ENCODE assay signal across 9 cellular contexts in the genomic region with DNA sequence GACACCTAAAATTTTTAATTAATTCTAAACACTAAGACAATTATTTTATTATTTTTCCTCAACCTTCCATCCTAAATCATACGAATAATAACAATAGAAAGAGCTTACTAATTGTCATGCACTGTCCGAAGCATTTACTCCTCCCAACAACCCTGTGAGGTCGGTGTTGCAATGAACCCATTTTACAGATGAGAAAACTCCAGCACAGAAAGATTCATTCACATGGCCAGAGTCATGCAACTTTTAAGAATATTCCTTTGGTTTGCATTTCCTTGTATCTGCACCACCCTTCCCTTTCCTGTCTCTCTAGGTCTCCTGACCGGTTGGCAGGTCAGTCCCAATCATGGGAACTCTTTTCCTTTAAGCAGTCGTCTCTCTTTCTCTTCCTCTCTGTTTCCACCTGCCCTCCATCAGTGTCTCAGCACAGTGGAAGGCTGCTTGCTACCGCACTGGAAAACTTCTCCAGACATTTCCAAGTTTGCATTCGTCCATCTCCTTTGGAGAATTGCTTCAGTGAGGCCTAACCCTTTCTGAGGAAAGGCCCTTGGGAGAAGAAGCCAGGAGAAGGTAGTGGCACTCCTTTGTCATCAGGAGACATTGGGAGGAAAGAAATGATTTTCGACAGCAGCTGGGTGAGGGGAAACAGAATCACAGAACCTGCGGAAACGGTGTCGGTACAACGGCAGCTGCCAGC. TPM values are rescaled to one million over a fixed set of nuclear protein-coding genes. Genes with fewer than 3 reads are reported as not detected.
DNase-seq lines count a peak whose midpoint lies in the region; ATAC-seq and TF ChIP-seq lines count a peak whose summit lies in the region.
"Had no signal": no experiment of that assay in that cellular context is flagged by ENCODE, and none has a peak within 500 bp of the region (broad histone marks: within the 10 kb centered on the region; RNA-seq: fewer than 3 reads in every experiment).

No MANE protein-coding gene starts in this region.

- 73% methylated on average over 12 of the region's 12 CpGs for WGBS in esophagus muscularis mucosa

- H4K20me1 ChIP-seq in DOHH2 (ENCODE audit: control insufficient read depth, insufficient read depth, low read depth, low read length), result no peaks in the 10 kb centered on the region

- TF ChIP-seq CTCF in DOHH2 (IDR thresholded peaks at IDR 0.05; ENCODE audit: low read depth, low read length, poor library complexity, severe bottlenecking) (no peak), Peyer's patch (IDR thresholded peaks at IDR 0.05) (no peak), esophagus muscularis mucosa (IDR thresholded peaks at IDR 0.05) (no peak), gastrocnemius medialis (IDR thresholded peaks at IDR 0.05 in 4 of 5, conservative IDR thresholded peaks at IDR 0.05 in 1 of 5) (no peak)

- TF ChIP-seq EP300 in esophagus muscularis mucosa (IDR thresholded peaks at IDR 0.05), result no peak

- DNase-seq in Peyer's patch (no peak), esophagus muscularis mucosa (ENCODE audit: extremely low spot score) (no peak), gastrocnemius medialis (no peak), Ammon's horn (ENCODE audit: low spot score) (no peak)
- DNase-seq: foreskin melanocyte had no signal

- peaks cover 64% of the 10 kb centered on the region for H3K4me1 ChIP-seq in DOHH2 (ENCODE audit: control insufficient read depth, low read length)
- no peaks in the 10 kb centered on the region for H3K4me1 ChIP-seq in Peyer's patch
- H3K4me1 ChIP-seq in esophagus muscularis mucosa, result peaks cover 0 to 41% (median 18%) of the 10 kb centered on the region in 4 donors
- no peaks in the 10 kb centered on the region for H3K4me1 ChIP-seq in gastrocnemius medialis

- H3K79me2 ChIP-seq in DOHH2 (ENCODE audit: control insufficient read depth, low read length), result peaks cover 43% of the 10 kb centered on the region

- in situ Hi-C loops in gastrocnemius medialis (cut with MboI; ENCODE audit: low sequenced_read_pairs in 4 of 4), result loop anchor here in 3 of 4 donors (25.0 kb wide), 1 partner anchor 514 kb away; no protein-coding TSS in a partner anchor

- H3K27me3 ChIP-seq in DOHH2 (ENCODE audit: control insufficient read depth, low read length), result no peaks in the 10 kb centered on the region
- H3K27me3 ChIP-seq in Peyer's patch, result no peaks in the 10 kb centered on the region
- H3K27me3 ChIP-seq in esophagus muscularis mucosa, result no peaks in the 10 kb centered on the region
- peaks cover 0 to 16% (median 10%) of the 10 kb centered on the region in 3 donors for H3K27me3 ChIP-seq in gastrocnemius medialis

- no peak for TF ChIP-seq POLR2A in Peyer's patch (IDR thresholded peaks at IDR 0.05)
- no peak for TF ChIP-seq POLR2A in esophagus muscularis mucosa (IDR thresholded peaks at IDR 0.05; ENCODE audit: low read depth)
- TF ChIP-seq POLR2A in gastrocnemius medialis (IDR thresholded peaks at IDR 0.05), result no peak

- H3F3A ChIP-seq in DOHH2 (ENCODE audit: control insufficient read depth, insufficient read depth), result peaks cover 53% of the 10 kb centered on the region

- H3K9me3 ChIP-seq in DOHH2 (ENCODE audit: control insufficient read depth, insufficient read depth, low read length) (no peaks in the 10 kb centered on the region), Peyer's patch (peaks cover 0 to 8% (median 0%) of the 10 kb centered on the region in 4 donors), esophagus muscularis mucosa (no peaks in the 10 kb centered on the region), gastrocnemius medialis (no peaks in the 10 kb centered on the region)

- peak overlapping the region; percentile 92 for H3K4me2 ChIP-seq in DOHH2 (ENCODE audit: low read length)

- peaks cover 27% of the 10 kb centered on the region for H3K36me3 ChIP-seq in DOHH2 (ENCODE audit: control insufficient read depth, low read length)
- peaks cover 0 to 10% (median 0%) of the 10 kb centered on the region in 3 donors for H3K36me3 ChIP-seq in Peyer's patch
- peaks cover 0 to 9% (median 0%) of the 10 kb centered on the region in 4 donors for H3K36me3 ChIP-seq in esophagus muscularis mucosa
- H3K36me3 ChIP-seq in gastrocnemius medialis, result no peaks in the 10 kb centered on the region

- peak overlapping the region; percentile 99 for H3K27ac ChIP-seq in DOHH2 (ENCODE audit: low read depth, low read length)
- peak overlapping the region; percentile 91 to 99 (median 96) for H3K27ac ChIP-seq in Peyer's patch
- peak overlapping the region; percentile 86 to 96 (median 91) for H3K27ac ChIP-seq in esophagus muscularis mucosa (replicated peaks in 1 of 4)
- H3K27ac ChIP-seq in gastrocnemius medialis, result peak overlapping the region; percentile 72 to 84 (median 82)

- ATAC-seq in gastrocnemius medialis (no peak), HG03521 (IDR thresholded peaks at IDR 0.05; ENCODE audit: unreplicated experiment) (no peak), GM19035 (IDR thresholded peaks at IDR 0.05; ENCODE audit: unreplicated experiment) (no peak), HG02588 (IDR thresholded peaks at IDR 0.05; ENCODE audit: unreplicated experiment) (no peak)

- no peaks in the 10 kb centered on the region for H3K9me2 ChIP-seq in DOHH2 (replicated peaks; ENCODE audit: control insufficient read depth, low read length)

- intact Hi-C loops in esophagus muscularis mucosa (cut with DNase I), result no loop called here
- intact Hi-C loops in gastrocnemius medialis (cut with DNase I; ENCODE audit: low total_unique reads), result loop anchor here (5.0 kb wide), 1 partner anchor 129 kb away; no protein-coding TSS in a partner anchor

- H3K4me3 ChIP-seq in DOHH2 (ENCODE audit: low read length) (peak overlapping the region; percentile 93), Peyer's patch (peak overlapping the region; percentile 62 to 87 (median 74)), esophagus muscularis mucosa (peak overlapping the region; percentile 61 to 83 (median 69)), gastrocnemius medialis (peak overlapping the region in 3 of 4 donors; percentile 3 to 71 (median 69))

RNA-seq across cellular contexts. Expression of gene TMSB4X, which starts 1.9 kb away (rescaled TPM):
- total RNA-seq in Peyer's patch (1,000 to 10,000 TPM; 1,496 to 3,676 (median 1,701) TPM), esophagus muscularis mucosa (1,000 to 10,000 TPM; 3,072 to 3,725 (median 3,326) TPM), gastrocnemius medialis (100 to 1,000 TPM; 492 to 653 (median 526) TPM)
